ENCODE assay signal across 8 cellular contexts in genomic region chr22:38707346-38707745, GRCh38. TPM values are rescaled to one million over a fixed set of nuclear protein-coding genes. Genes with fewer than 3 reads are reported as not detected.
A peak's percentile ranks its signal among the peaks of the same experiment; 100 is the strongest.
DNase-seq lines count a peak whose midpoint lies in the region; ATAC-seq and TF ChIP-seq lines count a peak whose summit lies in the region.

No MANE protein-coding gene starts in this region.

- peaks cover 6% of the 10 kb centered on the region for H3K36me3 ChIP-seq in GM06990 (ENCODE audit: control insufficient read depth, insufficient read depth, low read length)
- peaks cover 0 to 21% (median 2%) of the 10 kb centered on the region in 4 donors for H3K36me3 ChIP-seq in sigmoid colon

- TF ChIP-seq EP300 in sigmoid colon (IDR thresholded peaks at IDR 0.05) = no peak

- peak overlapping the region; percentile 92 for H3K4me3 ChIP-seq in GM06990 (replicated peaks; ENCODE audit: low read depth, low read length)
- peak overlapping the region in 3 of 4 donors; percentile 87 to 98 (median 93) for H3K4me3 ChIP-seq in sigmoid colon

- ATAC-seq in GM21529 (IDR thresholded peaks at IDR 0.05; ENCODE audit: unreplicated experiment) = no peak

- no peaks in the 10 kb centered on the region for H3K9me3 ChIP-seq in sigmoid colon

- WGBS in sigmoid colon, 2 donors = 5 to 39% methylated on average over 2 of the region's 2 CpGs

- intact Hi-C loops in sigmoid colon (cut with DNase I) = no loop called here

- in situ Hi-C loops in KBM-7 (cut with MboI; ENCODE audit: low pct_unique_long_range_greater_than_20kb, low sequenced_read_pairs) = no loop called here

- TF ChIP-seq CTCF in GM06990 (IDR thresholded peaks at IDR 0.05; ENCODE audit: insufficient read depth, low read length, poor library complexity, severe bottlenecking) (no peak), sigmoid colon (IDR thresholded peaks at IDR 0.05) (no peak)

- H3K27ac ChIP-seq in epithelial cell of prostate = peak overlapping the region; percentile 87
- H3K27ac ChIP-seq in sigmoid colon = peak overlapping the region; percentile 95 to 99 (median 98)

- DNase-seq in GM06990 (ENCODE audit: extremely low read depth, insufficient read length) = no peak
- DNase-seq in epithelial cell of prostate (ENCODE audit: low read depth, low spot score) = no peak
- DNase-seq in sigmoid colon = no peak
- DNase-seq in activated CD8-positive, alpha-beta memory T cell treated with anti-CD3 and anti-CD28 coated beads for 24 hours = no peak
- DNase-seq in KBM-7 = no peak
- DNase-seq in putamen (ENCODE audit: low spot score) = no peak

- peak in 1 of 2 donors; percentile 14 for TF ChIP-seq POLR2A in sigmoid colon (IDR thresholded peaks at IDR 0.05)

- H3K27me3 ChIP-seq in GM06990 (replicated peaks; ENCODE audit: control insufficient read depth, insufficient read depth, low read length) = no peaks in the 10 kb centered on the region
- H3K27me3 ChIP-seq in sigmoid colon = no peaks in the 10 kb centered on the region

- H3K4me1 ChIP-seq in sigmoid colon = peaks cover 0 to 30% (median 27%) of the 10 kb centered on the region in 4 donors

TF ChIP-seq in PFSK-1, 5 proteins besides CTCF, POLR2A, EP300 and RAD21:
- TF ChIP-seq REST (IDR thresholded peaks at IDR 0.05; ENCODE audit: insufficient read depth in 1 of 2, low read depth in 2 of 2, low read length in 2 of 2) (no peak), TAF1 (IDR thresholded peaks at IDR 0.05; ENCODE audit: borderline replicate concordance, insufficient read depth, low read length) (no peak), FOXP2 (optimal IDR thresholded peaks at IDR 0.05; ENCODE audit: borderline replicate concordance, extremely low read depth, extremely low read length, insufficient read depth) (no peak), POLR2AphosphoS5 (IDR thresholded peaks at IDR 0.05; ENCODE audit: low read depth, low read length) (no peak), SIN3A (IDR thresholded peaks at IDR 0.05; ENCODE audit: borderline replicate concordance, insufficient read depth, low read length) (peak; percentile 22; the same call in 1 of the 2 replicates)

RNA-seq across cellular contexts. Expression of gene GTPBP1, which starts 1.6 kb away (rescaled TPM):
- polyA plus RNA-seq in PFSK-1 (2012; ENCODE audit: insufficient read length, low read depth) = 51.8 TPM
- total RNA-seq in sigmoid colon = 10 to 100 TPM; 23.5 to 46.2 (median 31.0) TPM
- 10 to 100 TPM; 15.0 to 59.1 (median 21.0) TPM for polyA plus RNA-seq in sigmoid colon

RNA-seq across cellular contexts. Expression of gene JOSD1, which starts 6.6 kb away (rescaled TPM):
- polyA plus RNA-seq in PFSK-1 (2012; ENCODE audit: insufficient read length, low read depth) = 65.4 TPM
- 10 to 100 TPM; 34.9 to 46.0 (median 36.8) TPM for total RNA-seq in sigmoid colon
- 10 to 100 TPM; 57.6 to 94.6 (median 74.5) TPM for polyA plus RNA-seq in sigmoid colon

RNA-seq across cellular contexts. Expression of gene TOMM22, which starts 25.6 kb away (rescaled TPM):
- 48.3 TPM for polyA plus RNA-seq in PFSK-1 (2012; ENCODE audit: insufficient read length, low read depth)
- total RNA-seq in sigmoid colon = 10 to 100 TPM; 37.7 to 50.2 (median 40.5) TPM
- polyA plus RNA-seq in sigmoid colon = 10 to 100 TPM; 56.9 to 65.2 (median 64.3) TPM

RNA-seq across cellular contexts. Expression of gene SUN2, which starts 48.5 kb away (rescaled TPM):
- polyA plus RNA-seq in PFSK-1 (2012; ENCODE audit: insufficient read length, low read depth) = 46.2 TPM
- total RNA-seq in sigmoid colon = 100 to 1,000 TPM; 255 to 319 (median 281) TPM
- 100 to 1,000 TPM in 1 of 3 donors, 10 to 100 TPM in 1, 1 to 10 TPM in 1; 9.2 to 132 (median 19.2) TPM for polyA plus RNA-seq in sigmoid colon

RNA-seq across cellular contexts. Expression of gene CBY1, which starts 50.9 kb away (rescaled TPM):
- polyA plus RNA-seq in PFSK-1 (2012; ENCODE audit: insufficient read length, low read depth) = 16.6 TPM
- total RNA-seq in sigmoid colon = 10 to 100 TPM; 23.6 to 47.8 (median 39.3) TPM
- polyA plus RNA-seq in sigmoid colon = 10 to 100 TPM; 33.6 to 35.6 (median 34.7) TPM
